1 cellular context compared by ENCODE assay signal in genomic region chr9:34646211-34647083, GRCh38.
TF ChIP-seq lines count a peak whose summit lies in the region.

TSS of gene GALT (plus strand) at chr9:34646675. CDS start at chr9:34646705, 30 bp downstream.

TF ChIP-seq in HepG2, 621 proteins besides CTCF, POLR2A, EP300 and RAD21 (continued from another document and continues in another):
- TF ChIP-seq ZBTB14 (CRISPR knock-in tag; IDR thresholded peaks at IDR 0.05), result no peak
- TF ChIP-seq PBX2 (CRISPR knock-in tag; IDR thresholded peaks at IDR 0.05), result no peak; the same call in 1 of the 2 replicates
- no peak for TF ChIP-seq XBP1 (CRISPR knock-in tag; IDR thresholded peaks at IDR 0.05)
- no peak for TF ChIP-seq NCOA5 (CRISPR knock-in tag; IDR thresholded peaks at IDR 0.05)
- TF ChIP-seq FOXA1 (IDR thresholded peaks at IDR 0.05), result no peak
- TF ChIP-seq FOXA1 (CRISPR knock-in tag; IDR thresholded peaks at IDR 0.05), result peak; percentile 71
- no peak for TF ChIP-seq ZBTB49 (CRISPR knock-in tag; IDR thresholded peaks at IDR 0.05; ENCODE audit: borderline replicate concordance)
- TF ChIP-seq HINFP (CRISPR knock-in tag; IDR thresholded peaks at IDR 0.05; ENCODE audit: low read depth), result peak; percentile 37; the same call in 1 of the 2 replicates
- TF ChIP-seq TOE1 (CRISPR knock-in tag; IDR thresholded peaks at IDR 0.05), result 0 out of 2 replicates have a peak, but pooled peaks have one; percentile 76
- TF ChIP-seq KDM6A (CRISPR knock-in tag; IDR thresholded peaks at IDR 0.05; ENCODE audit: low read depth), result no peak
- TF ChIP-seq MTF1 (CRISPR knock-in tag; IDR thresholded peaks at IDR 0.05), result no peak
- TF ChIP-seq HNF4G (IDR thresholded peaks at IDR 0.05; ENCODE audit: borderline replicate concordance, low read depth, low read length), result no peak
- TF ChIP-seq HNF4G (CRISPR knock-in tag; IDR thresholded peaks at IDR 0.05; ENCODE audit: borderline replicate concordance, low read depth), result 0 out of 2 replicates have a peak, but pooled peaks have one; percentile 27
- no peak for TF ChIP-seq ZSCAN20 (CRISPR knock-in tag; IDR thresholded peaks at IDR 0.05; ENCODE audit: borderline replicate concordance)
- TF ChIP-seq ZNF574 (CRISPR knock-in tag; IDR thresholded peaks at IDR 0.05), result peak; percentile 54
- TF ChIP-seq ELK4 (CRISPR knock-in tag; IDR thresholded peaks at IDR 0.05; ENCODE audit: borderline replicate concordance), result no peak
- peak; percentile 19; the same call in 1 of the 2 replicates for TF ChIP-seq ZNF703 (CRISPR knock-in tag; IDR thresholded peaks at IDR 0.05; ENCODE audit: borderline replicate concordance)
- TF ChIP-seq ZNF354B (CRISPR knock-in tag; IDR thresholded peaks at IDR 0.05), result no peak
- peak; percentile 82; the same call in 1 of the 2 replicates for TF ChIP-seq ZNF614 (CRISPR knock-in tag; IDR thresholded peaks at IDR 0.05; ENCODE audit: borderline replicate concordance)
- peak; percentile 74 for TF ChIP-seq FOXC1 (CRISPR knock-in tag; IDR thresholded peaks at IDR 0.05; ENCODE audit: borderline replicate concordance)
- no peak for TF ChIP-seq ZNF7 (CRISPR knock-in tag; IDR thresholded peaks at IDR 0.05)
- peak; percentile 71; the same call in 1 of the 2 replicates for TF ChIP-seq IKZF5 (CRISPR knock-in tag; IDR thresholded peaks at IDR 0.05)
- peak; percentile 40; the same call in 1 of the 2 replicates for TF ChIP-seq TFDP1 (CRISPR knock-in tag; IDR thresholded peaks at IDR 0.05; ENCODE audit: borderline replicate concordance)
- TF ChIP-seq ATF3 (CRISPR knock-in tag; IDR thresholded peaks at IDR 0.05), result no peak; the same call in 1 of the 2 replicates
- TF ChIP-seq AGO1 (IDR thresholded peaks at IDR 0.05; ENCODE audit: low read depth, low read length, poor library complexity, severe bottlenecking), result no peak
- TF ChIP-seq SOX5 (CRISPR knock-in tag; IDR thresholded peaks at IDR 0.05; ENCODE audit: borderline replicate concordance), result peak; percentile 13; the same call in 1 of the 2 replicates
- peak; percentile 33; the same call in 1 of the 2 replicates for TF ChIP-seq SIN3B (IDR thresholded peaks at IDR 0.05; ENCODE audit: low read length)
- TF ChIP-seq MEF2D (CRISPR knock-in tag; IDR thresholded peaks at IDR 0.05), result peak; percentile 63
- TF ChIP-seq ETS1 (CRISPR knock-in tag; IDR thresholded peaks at IDR 0.05), result no peak
- TF ChIP-seq SKIL (CRISPR knock-in tag; IDR thresholded peaks at IDR 0.05; ENCODE audit: borderline replicate concordance), result peak; percentile 22; the same call in 1 of the 2 replicates
- 0 out of 2 replicates have a peak, but pooled peaks have one; percentile 3 for TF ChIP-seq STAT5B (CRISPR knock-in tag; IDR thresholded peaks at IDR 0.05)
- peak; percentile 51 for TF ChIP-seq ZBTB43 (CRISPR knock-in tag; conservative IDR thresholded peaks at IDR 0.05)
- peak; percentile 60 for TF ChIP-seq CREB1 (IDR thresholded peaks at IDR 0.05)
- TF ChIP-seq CREB1 (CRISPR knock-in tag; IDR thresholded peaks at IDR 0.05), result no peak; the same call in 1 of the 2 replicates
- TF ChIP-seq SALL2 (CRISPR knock-in tag; IDR thresholded peaks at IDR 0.05), result peak; percentile 16; the same call in 1 of the 2 replicates
- TF ChIP-seq ERF (CRISPR knock-in tag; IDR thresholded peaks at IDR 0.05), result peak; percentile 80
- peak; percentile 72; the same call in 1 of the 3 replicates for TF ChIP-seq MXI1 (IDR thresholded peaks at IDR 0.05; ENCODE audit: borderline replicate concordance, low read depth, low read length)
- TF ChIP-seq BATF2 (CRISPR knock-in tag; IDR thresholded peaks at IDR 0.05), result no peak
